ENCODE assay signal across 17 cellular contexts in the genomic region with DNA sequence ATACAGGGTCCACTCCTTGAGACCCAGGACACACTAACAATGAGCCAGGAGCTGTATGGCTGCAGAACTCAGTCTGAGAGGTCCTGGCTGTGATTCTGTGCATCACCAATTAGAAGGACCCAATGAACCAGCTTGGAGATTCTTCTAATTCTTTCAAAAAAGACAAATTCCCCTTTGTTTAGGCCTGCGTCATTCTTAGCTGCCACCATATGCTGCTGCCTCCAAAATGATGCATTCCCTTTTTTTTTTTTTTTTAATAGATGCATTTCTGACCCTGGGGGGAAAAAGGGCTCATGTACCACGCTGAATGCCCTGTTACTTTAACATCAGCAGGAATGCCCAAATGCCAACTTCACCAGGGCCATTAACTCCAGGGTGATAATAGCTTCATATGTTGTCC. TPM values are rescaled to one million over a fixed set of nuclear protein-coding genes. Genes with fewer than 3 reads are reported as not detected.
"Had no signal": no experiment of that assay in that cellular context is flagged by ENCODE, and none has a peak within 500 bp of the region (broad histone marks: within the 10 kb centered on the region; RNA-seq: fewer than 3 reads in every experiment).

No MANE protein-coding gene starts in this region.

- H3K27ac Mint-ChIP-seq: type B pancreatic cell had no signal

- DNase-seq: effector CD4-positive, alpha-beta T cell; foreskin keratinocyte; hypothalamus; immature natural killer cell; natural killer cell; nucleus accumbens; psoas muscle; right cardiac atrium; spleen; stimulated activated CD4-positive, alpha-beta T cell treated with anti-CD3 and anti-CD28 coated beads, Interleukin-4, amount 100 ng/mL, for 4 hours; stimulated activated naive CD8-positive, alpha-beta T cell treated with anti-CD3 and anti-CD28 coated beads, Interleukin-15, Interleukin-2, amounts not matched to agents 100 U/mL and 50 U/mL, for 24 hours; substantia nigra; testis; tibial artery had no signal

- H3K36me3 Mint-ChIP-seq: natural killer cell had no signal

- H3K4me3 Mint-ChIP-seq: type B pancreatic cell had no signal

- H3K27me3 Mint-ChIP-seq: type B pancreatic cell had no signal

- ATAC-seq: esophagus mucosa; foreskin keratinocyte; natural killer cell; psoas muscle; right cardiac atrium; stimulated activated memory B cell treated with anti-CD40 and anti-IgM and Interleukin-4, amounts not matched to agents 10 μg/mL and 1 μg/mL and 100 μg/mL, for 72 hours; stimulated activated naive CD8-positive, alpha-beta T cell treated with anti-CD3 and anti-CD28 coated beads, Interleukin-15, Interleukin-2, amounts not matched to agents 100 U/mL and 50 U/mL, for 24 hours had no signal

RNA-seq across cellular contexts. Expression of gene EMP2, which starts 28.5 kb away (rescaled TPM):
- total RNA-seq: natural killer cell had no signal
- polyA plus RNA-seq: immature natural killer cell had no signal
